Comparison of ENCODE assay signal across 8 cellular contexts in genomic region chr15:85706779-85707518, GRCh38.
A peak's percentile ranks its signal among the peaks of the same experiment; 100 is the strongest.
DNase-seq lines count a peak whose midpoint lies in the region; ATAC-seq and TF ChIP-seq lines count a peak whose summit lies in the region.

No MANE protein-coding gene starts in this region.

- DNase-seq in activated T-cell treated with anti-CD3 and anti-CD28 coated beads, Interleukin-2, amount 50 U/mL, for 48 hours = peak; percentile 63 to 66
- DNase-seq in left ventricle myocardium superior (no peak), COLO829 (ENCODE audit: low spot score) (no peak), NCI-H1436 treated with DMSO at 0.1 percent for 48 hours (lab: John Stamatoyannopoulos, UW) (no peak), cortex of kidney (lab: John Stamatoyannopoulos, UW) (no peak)
- DNase-seq in stimulated activated naive CD4-positive, alpha-beta T cell (lab: John Stamatoyannopoulos, UW) = peak; percentile 19 to 76 (median 48)

- in situ Hi-C loops in GM18951 (cut with MboI; ENCODE audit: low sequenced_read_pairs, unreplicated experiment) = no loop called here

- intact Hi-C loops in left ventricle myocardium superior (cut with micrococcal nuclease) = no loop called here

- ATAC-seq in HG03565 (IDR thresholded peaks at IDR 0.05; ENCODE audit: unreplicated experiment) = peak; percentile 21
- peak; percentile 65 for ATAC-seq in left ventricle myocardium superior

- peak; percentile 41 for TF ChIP-seq POLR2A in GM18951 (IDR thresholded peaks at IDR 0.05; ENCODE audit: extremely low read depth, insufficient read depth, insufficient read length)

Comparison
In these comparisons a context has a peak if more than half of its experiments do, and no peak if none do; other contexts are left out.
1. DNase-seq: peak in activated T-cell treated with anti-CD3 and anti-CD28 coated beads, Interleukin-2, amount 50 U/mL, for 48 hours (2 of 2) and stimulated activated naive CD4-positive, alpha-beta T cell (6 of 6); none in left ventricle myocardium superior (single experiment), COLO829 (single experiment), NCI-H1436 treated with DMSO at 0.1 percent for 48 hours (single experiment) and cortex of kidney (single experiment).